Comparison of ENCODE assay signal across 2 cellular contexts in the genomic region with DNA sequence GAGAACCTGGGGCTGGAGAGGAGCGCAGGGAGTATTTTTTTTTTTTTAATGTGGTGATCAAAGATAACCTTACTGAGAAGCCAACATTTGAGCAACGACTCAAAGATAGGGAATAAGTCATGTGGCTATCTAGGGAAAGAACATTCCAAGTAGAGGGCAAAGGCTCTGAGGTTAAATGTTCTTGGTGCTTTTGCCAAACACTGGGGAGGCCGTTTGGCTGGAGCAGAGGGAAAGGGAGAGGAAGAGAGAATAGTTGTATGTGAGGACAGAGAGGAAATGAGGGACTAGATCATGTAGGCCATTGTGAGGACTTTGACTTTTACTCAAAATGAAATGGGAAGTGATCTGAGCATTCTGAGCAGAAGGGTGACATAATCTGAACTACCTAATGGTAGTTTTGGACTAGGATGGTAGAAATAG.
TF ChIP-seq lines count a peak whose summit lies in the region.

No MANE protein-coding gene starts in this region.

TF ChIP-seq in liver, 16 proteins besides CTCF, POLR2A, EP300 and RAD21:
- no peak for TF ChIP-seq GABPA (IDR thresholded peaks at IDR 0.05 in 1 of 2, conservative IDR thresholded peaks at IDR 0.05 in 1 of 2)
- TF ChIP-seq FOXA2 (IDR thresholded peaks at IDR 0.05): no peak
- TF ChIP-seq EGR1 (IDR thresholded peaks at IDR 0.05; ENCODE audit: low read depth in 2 of 2): no peak
- TF ChIP-seq, protein P1, sequence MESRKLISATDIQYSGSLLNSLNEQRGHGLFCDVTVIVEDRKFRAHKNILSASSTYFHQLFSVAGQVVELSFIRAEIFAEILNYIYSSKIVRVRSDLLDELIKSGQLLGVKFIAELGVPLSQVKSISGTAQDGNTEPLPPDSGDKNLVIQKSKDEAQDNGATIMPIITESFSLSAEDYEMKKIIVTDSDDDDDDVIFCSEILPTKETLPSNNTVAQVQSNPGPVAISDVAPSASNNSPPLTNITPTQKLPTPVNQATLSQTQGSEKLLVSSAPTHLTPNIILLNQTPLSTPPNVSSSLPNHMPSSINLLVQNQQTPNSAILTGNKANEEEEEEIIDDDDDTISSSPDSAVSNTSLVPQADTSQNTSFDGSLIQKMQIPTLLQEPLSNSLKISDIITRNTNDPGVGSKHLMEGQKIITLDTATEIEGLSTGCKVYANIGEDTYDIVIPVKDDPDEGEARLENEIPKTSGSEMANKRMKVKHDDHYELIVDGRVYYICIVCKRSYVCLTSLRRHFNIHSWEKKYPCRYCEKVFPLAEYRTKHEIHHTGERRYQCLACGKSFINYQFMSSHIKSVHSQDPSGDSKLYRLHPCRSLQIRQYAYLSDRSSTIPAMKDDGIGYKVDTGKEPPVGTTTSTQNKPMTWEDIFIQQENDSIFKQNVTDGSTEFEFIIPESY (IDR thresholded peaks at IDR 0.05): no peak
- TF ChIP-seq RXRA (IDR thresholded peaks at IDR 0.05): peak in 1 of 2 donors; percentile 45
- TF ChIP-seq TAF1 (conservative IDR thresholded peaks at IDR 0.05): no peak
- TF ChIP-seq SP1 (IDR thresholded peaks at IDR 0.05): no peak
- peak in 1 of 2 donors; percentile 16 for TF ChIP-seq HNF4A (conservative IDR thresholded peaks at IDR 0.05)
- TF ChIP-seq, protein P2, sequence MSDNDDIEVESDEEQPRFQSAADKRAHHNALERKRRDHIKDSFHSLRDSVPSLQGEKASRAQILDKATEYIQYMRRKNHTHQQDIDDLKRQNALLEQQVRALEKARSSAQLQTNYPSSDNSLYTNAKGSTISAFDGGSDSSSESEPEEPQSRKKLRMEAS (IDR thresholded peaks at IDR 0.05): no peak
- TF ChIP-seq JUND (IDR thresholded peaks at IDR 0.05): no peak
- TF ChIP-seq, protein P3, sequence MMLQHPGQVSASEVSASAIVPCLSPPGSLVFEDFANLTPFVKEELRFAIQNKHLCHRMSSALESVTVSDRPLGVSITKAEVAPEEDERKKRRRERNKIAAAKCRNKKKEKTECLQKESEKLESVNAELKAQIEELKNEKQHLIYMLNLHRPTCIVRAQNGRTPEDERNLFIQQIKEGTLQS (IDR thresholded peaks at IDR 0.05): no peak
- TF ChIP-seq FOXA1 (IDR thresholded peaks at IDR 0.05): no peak
- no peak for TF ChIP-seq HNF4G (IDR thresholded peaks at IDR 0.05)
- TF ChIP-seq NR2F2 (IDR thresholded peaks at IDR 0.05): peak; percentile 84
- TF ChIP-seq, protein P4, sequence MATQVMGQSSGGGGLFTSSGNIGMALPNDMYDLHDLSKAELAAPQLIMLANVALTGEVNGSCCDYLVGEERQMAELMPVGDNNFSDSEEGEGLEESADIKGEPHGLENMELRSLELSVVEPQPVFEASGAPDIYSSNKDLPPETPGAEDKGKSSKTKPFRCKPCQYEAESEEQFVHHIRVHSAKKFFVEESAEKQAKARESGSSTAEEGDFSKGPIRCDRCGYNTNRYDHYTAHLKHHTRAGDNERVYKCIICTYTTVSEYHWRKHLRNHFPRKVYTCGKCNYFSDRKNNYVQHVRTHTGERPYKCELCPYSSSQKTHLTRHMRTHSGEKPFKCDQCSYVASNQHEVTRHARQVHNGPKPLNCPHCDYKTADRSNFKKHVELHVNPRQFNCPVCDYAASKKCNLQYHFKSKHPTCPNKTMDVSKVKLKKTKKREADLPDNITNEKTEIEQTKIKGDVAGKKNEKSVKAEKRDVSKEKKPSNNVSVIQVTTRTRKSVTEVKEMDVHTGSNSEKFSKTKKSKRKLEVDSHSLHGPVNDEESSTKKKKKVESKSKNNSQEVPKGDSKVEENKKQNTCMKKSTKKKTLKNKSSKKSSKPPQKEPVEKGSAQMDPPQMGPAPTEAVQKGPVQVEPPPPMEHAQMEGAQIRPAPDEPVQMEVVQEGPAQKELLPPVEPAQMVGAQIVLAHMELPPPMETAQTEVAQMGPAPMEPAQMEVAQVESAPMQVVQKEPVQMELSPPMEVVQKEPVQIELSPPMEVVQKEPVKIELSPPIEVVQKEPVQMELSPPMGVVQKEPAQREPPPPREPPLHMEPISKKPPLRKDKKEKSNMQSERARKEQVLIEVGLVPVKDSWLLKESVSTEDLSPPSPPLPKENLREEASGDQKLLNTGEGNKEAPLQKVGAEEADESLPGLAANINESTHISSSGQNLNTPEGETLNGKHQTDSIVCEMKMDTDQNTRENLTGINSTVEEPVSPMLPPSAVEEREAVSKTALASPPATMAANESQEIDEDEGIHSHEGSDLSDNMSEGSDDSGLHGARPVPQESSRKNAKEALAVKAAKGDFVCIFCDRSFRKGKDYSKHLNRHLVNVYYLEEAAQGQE (IDR thresholded peaks at IDR 0.05): no peak
- TF ChIP-seq YY1 (IDR thresholded peaks at IDR 0.05): no peak

TF ChIP-seq in HepG2, 621 proteins besides CTCF, POLR2A, EP300 and RAD21:
- TF ChIP-seq ZC3H4 (CRISPR knock-in tag; IDR thresholded peaks at IDR 0.05; ENCODE audit: borderline replicate concordance) (no peak), SRSF4 (IDR thresholded peaks at IDR 0.05; ENCODE audit: low read depth, low read length, poor library complexity, severe bottlenecking) (no peak), MBNL3 (CRISPR knock-in tag; conservative IDR thresholded peaks at IDR 0.05) (no peak), TMF1 (CRISPR knock-in tag; IDR thresholded peaks at IDR 0.05; ENCODE audit: low read depth) (no peak), NR1H2 (CRISPR knock-in tag; IDR thresholded peaks at IDR 0.05; ENCODE audit: borderline replicate concordance, low read depth) (no peak), ZZZ3 (CRISPR knock-in tag; IDR thresholded peaks at IDR 0.05; ENCODE audit: borderline replicate concordance) (no peak), SMC3 (IDR thresholded peaks at IDR 0.05; ENCODE audit: low read length) (no peak), FOSL2 (CRISPR knock-in tag; IDR thresholded peaks at IDR 0.05) (no peak), NFRKB (IDR thresholded peaks at IDR 0.05) (no peak), POLR2AphosphoS5 (IDR thresholded peaks at IDR 0.05; ENCODE audit: low read depth, low read length) (no peak), ZNF292 (CRISPR knock-in tag; IDR thresholded peaks at IDR 0.05; ENCODE audit: borderline replicate concordance, low read depth) (no peak), TAF15 (IDR thresholded peaks at IDR 0.05; ENCODE audit: low read depth, low read length, poor library complexity, severe bottlenecking) (no peak)
- TF ChIP-seq, protein P5, sequence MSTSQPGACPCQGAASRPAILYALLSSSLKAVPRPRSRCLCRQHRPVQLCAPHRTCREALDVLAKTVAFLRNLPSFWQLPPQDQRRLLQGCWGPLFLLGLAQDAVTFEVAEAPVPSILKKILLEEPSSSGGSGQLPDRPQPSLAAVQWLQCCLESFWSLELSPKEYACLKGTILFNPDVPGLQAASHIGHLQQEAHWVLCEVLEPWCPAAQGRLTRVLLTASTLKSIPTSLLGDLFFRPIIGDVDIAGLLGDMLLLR (CRISPR knock-in tag; IDR thresholded peaks at IDR 0.05): no peak
- TF ChIP-seq, protein P6, sequence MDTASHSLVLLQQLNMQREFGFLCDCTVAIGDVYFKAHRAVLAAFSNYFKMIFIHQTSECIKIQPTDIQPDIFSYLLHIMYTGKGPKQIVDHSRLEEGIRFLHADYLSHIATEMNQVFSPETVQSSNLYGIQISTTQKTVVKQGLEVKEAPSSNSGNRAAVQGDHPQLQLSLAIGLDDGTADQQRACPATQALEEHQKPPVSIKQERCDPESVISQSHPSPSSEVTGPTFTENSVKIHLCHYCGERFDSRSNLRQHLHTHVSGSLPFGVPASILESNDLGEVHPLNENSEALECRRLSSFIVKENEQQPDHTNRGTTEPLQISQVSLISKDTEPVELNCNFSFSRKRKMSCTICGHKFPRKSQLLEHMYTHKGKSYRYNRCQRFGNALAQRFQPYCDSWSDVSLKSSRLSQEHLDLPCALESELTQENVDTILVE (CRISPR knock-in tag; IDR thresholded peaks at IDR 0.05): no peak
- TF ChIP-seq, protein P7, sequence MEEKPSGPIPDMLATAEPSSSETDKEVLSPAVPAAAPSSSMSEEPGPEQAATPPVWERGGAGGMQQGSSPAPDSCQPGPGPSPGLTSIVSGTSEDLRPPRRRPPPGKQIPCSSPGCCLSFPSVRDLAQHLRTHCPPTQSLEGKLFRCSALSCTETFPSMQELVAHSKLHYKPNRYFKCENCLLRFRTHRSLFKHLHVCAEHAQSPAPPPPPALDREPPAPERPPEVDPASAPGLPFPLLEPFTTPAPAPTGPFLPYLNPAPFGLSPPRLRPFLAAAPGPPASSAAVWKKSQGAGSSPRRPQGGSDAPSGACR (CRISPR knock-in tag; IDR thresholded peaks at IDR 0.05): no peak
- TF ChIP-seq, protein P8, sequence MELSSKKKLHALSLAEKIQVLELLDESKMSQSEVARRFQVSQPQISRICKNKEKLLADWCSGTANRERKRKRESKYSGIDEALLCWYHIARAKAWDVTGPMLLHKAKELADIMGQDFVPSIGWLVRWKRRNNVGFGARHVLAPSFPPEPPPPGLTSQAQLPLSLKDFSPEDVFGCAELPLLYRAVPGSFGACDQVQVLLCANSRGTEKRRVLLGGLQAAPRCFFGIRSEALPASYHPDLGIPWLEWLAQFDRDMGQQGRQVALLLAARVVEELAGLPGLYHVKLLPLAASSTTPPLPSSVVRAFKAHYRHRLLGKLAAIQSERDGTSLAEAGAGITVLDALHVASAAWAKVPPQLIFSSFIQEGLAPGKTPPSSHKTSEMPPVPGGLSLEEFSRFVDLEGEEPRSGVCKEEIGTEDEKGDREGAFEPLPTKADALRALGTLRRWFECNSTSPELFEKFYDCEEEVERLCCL (CRISPR knock-in tag; IDR thresholded peaks at IDR 0.05; ENCODE audit: borderline replicate concordance): no peak
